22 cellular contexts compared by ENCODE assay signal in genomic region chr11:109870313-109870712, GRCh38.
"Had no signal": no experiment of that assay in that cellular context is flagged by ENCODE, and none has a peak within 500 bp of the region (broad histone marks: within the 10 kb centered on the region; RNA-seq: fewer than 3 reads in every experiment).

No MANE protein-coding gene starts in this region.

- H3K27me3 Mint-ChIP-seq: activated CD4-positive, alpha-beta memory T cell treated with anti-CD3 and anti-CD28 coated beads, Interleukin-2, amount 10 ng/mL, durations not matched to agents 7 days and 5 days; activated naive CD4-positive, alpha-beta T cell treated with anti-CD3 and anti-CD28 coated beads, Interleukin-2, amount 10 ng/mL, durations not matched to agents 7 days and 5 days had no signal

- H3K27me3 ChIP-seq: brain microvascular endothelial cell had no signal

- H3K27ac ChIP-seq: brain microvascular endothelial cell, PC-9 had no signal

- H3K36me3 Mint-ChIP-seq: activated naive CD4-positive, alpha-beta T cell treated with anti-CD3 and anti-CD28 coated beads, Interleukin-2, amount 10 ng/mL, durations not matched to agents 7 days and 5 days; activated naive CD8-positive, alpha-beta T cell treated with anti-CD3 and anti-CD28 coated beads for 36 hours had no signal

- H3K36me3 ChIP-seq: brain microvascular endothelial cell had no signal

- H2AFZ ChIP-seq: PC-9 had no signal

- H3K4me1 Mint-ChIP-seq: activated CD4-positive, alpha-beta memory T cell treated with anti-CD3 and anti-CD28 coated beads, Interleukin-2, amount 10 ng/mL, durations not matched to agents 7 days and 5 days; activated naive CD4-positive, alpha-beta T cell treated with anti-CD3 and anti-CD28 coated beads, Interleukin-2, amount 10 ng/mL, durations not matched to agents 7 days and 5 days had no signal

- H3K27ac Mint-ChIP-seq: activated CD4-positive, alpha-beta memory T cell treated with anti-CD3 and anti-CD28 coated beads, Interleukin-2, amount 10 ng/mL, durations not matched to agents 7 days and 5 days; activated naive CD4-positive, alpha-beta T cell treated with anti-CD3 and anti-CD28 coated beads, Interleukin-2, amount 10 ng/mL, durations not matched to agents 7 days and 5 days; activated naive CD8-positive, alpha-beta T cell treated with anti-CD3 and anti-CD28 coated beads for 36 hours; activated T-cell treated with anti-CD3 and anti-CD28 coated beads, Interleukin-2, amount 50 U/mL, for 72 hours; activated T-helper 2 cell treated with anti-CD3 and anti-CD28 coated beads, Interferon-gamma antibody, Interleukin-2, Interleukin-4, amounts not matched to agents 10 μg/mL and 5 μg/mL and 100 μg/mL, durations not matched to agents 14 hours and 24 hours and 36 hours; T-helper 1 cell treated with Interleukin-12 subunit alpha and Interleukin-12 subunit beta and Interleukin-4 antibody, amounts not matched to agents 30 μg/mL and 1 μg/mL, for 36 hours had no signal

- FAIRE-seq: K562 had no signal

- DNase-seq: activated CD4-positive, alpha-beta memory T cell treated with anti-CD3 and anti-CD28 coated beads, Interleukin-2, amount 10 ng/mL, durations not matched to agents 7 days and 5 days; activated CD4-positive, alpha-beta T cell treated with anti-CD3 and anti-CD28 coated beads, Interleukin-2, amount 50 U/mL, for 1 hour; activated CD4-positive, CD25-positive, alpha-beta regulatory T cell; activated CD8-positive, alpha-beta memory T cell treated with anti-CD3 and anti-CD28 coated beads, Interleukin-2, amount 50 U/mL, for 4 hours; activated gamma-delta T cell treated with Interleukin-2 at 50 U/mL for 16 hours; activated naive CD4-positive, alpha-beta T cell treated with anti-CD3 and anti-CD28 coated beads, Interleukin-2, amount 10 ng/mL, durations not matched to agents 7 days and 5 days; activated naive CD8-positive, alpha-beta T cell treated with anti-CD3 and anti-CD28 coated beads for 36 hours; activated T-cell treated with anti-CD3 and anti-CD28 coated beads, Interleukin-2, amount 50 U/mL, for 72 hours; brain microvascular endothelial cell; cerebellar nuclear complex; Karpas-422; MM.1S; NCI-H1092; NCI-H1417; NCI-H1930; NCI-H446; NCI-H524; PC-9; SHP77 treated with DMSO at 0.1 percent for 48 hours had no signal

- H3K4me3 Mint-ChIP-seq: activated CD4-positive, alpha-beta memory T cell treated with anti-CD3 and anti-CD28 coated beads, Interleukin-2, amount 10 ng/mL, durations not matched to agents 7 days and 5 days; activated naive CD4-positive, alpha-beta T cell treated with anti-CD3 and anti-CD28 coated beads, Interleukin-2, amount 10 ng/mL, durations not matched to agents 7 days and 5 days; activated naive CD8-positive, alpha-beta T cell treated with anti-CD3 and anti-CD28 coated beads for 36 hours; activated T-cell treated with anti-CD3 and anti-CD28 coated beads, Interleukin-2, amount 50 U/mL, for 72 hours; T-helper 1 cell treated with Interleukin-12 subunit alpha and Interleukin-12 subunit beta and Interleukin-4 antibody, amounts not matched to agents 30 μg/mL and 1 μg/mL, for 36 hours had no signal

- H3K4me2 ChIP-seq: PC-9 had no signal

- H3K9me3 Mint-ChIP-seq: activated naive CD4-positive, alpha-beta T cell treated with anti-CD3 and anti-CD28 coated beads, Interleukin-2, amount 10 ng/mL, durations not matched to agents 7 days and 5 days; T-helper 1 cell treated with Interleukin-12 subunit alpha and Interleukin-12 subunit beta and Interleukin-4 antibody, amounts not matched to agents 30 μg/mL and 1 μg/mL, for 36 hours had no signal

- H3K4me3 ChIP-seq: K562, PC-9 had no signal

- ATAC-seq: activated T-cell treated with anti-CD3 and anti-CD28 coated beads, Interleukin-2, amount 50 U/mL, for 72 hours; K562 had no signal
